Comparison of ENCODE assay signal across 8 cellular contexts in genomic region chr10:13717936-13718772, GRCh38.
A peak's percentile ranks its signal among the peaks of the same experiment; 100 is the strongest.
DNase-seq lines count a peak whose midpoint lies in the region; ATAC-seq and TF ChIP-seq lines count a peak whose summit lies in the region.

No MANE protein-coding gene starts in this region.

- no peaks in the 10 kb centered on the region for H3K9me3 ChIP-seq in CD4-positive, alpha-beta T cell (ENCODE audit: control insufficient read depth, low read length)

- CTCF ChIA-PET in CD4-positive, alpha-beta T cell (lab: Charles Lee): no interaction called here

- ATAC-seq in CD4-positive, alpha-beta T cell (ENCODE audit: poor library complexity): peak; percentile 89
- ATAC-seq in HG02588 (IDR thresholded peaks at IDR 0.05; ENCODE audit: unreplicated experiment) (peak; percentile 42), GM19467 (IDR thresholded peaks at IDR 0.05; ENCODE audit: unreplicated experiment) (no peak)

- H3K27ac Mint-ChIP-seq in CD4-positive, alpha-beta T cell: no peak overlapping the region

- no peaks in the 10 kb centered on the region for H3K36me3 Mint-ChIP-seq in CD4-positive, alpha-beta T cell (ENCODE audit: low read depth)

- POLR2A ChIA-PET in CD4-positive, alpha-beta T cell (lab: Charles Lee): interaction anchor here (0.6 to 1.1 kb wide), 3 partner anchors 12 to 78 kb away, joined by 3 to 5 read pairs (median 3); no protein-coding TSS in a partner anchor

- no peaks in the 10 kb centered on the region for H3K27me3 Mint-ChIP-seq in CD4-positive, alpha-beta T cell

- H3K4me3 Mint-ChIP-seq in CD4-positive, alpha-beta T cell: peak overlapping the region; percentile 78

- no peak for TF ChIP-seq CTCF in CD4-positive, alpha-beta T cell (IDR thresholded peaks at IDR 0.05)

- intact Hi-C loops in CD4-positive, alpha-beta T cell (cut with DNase I, micrococcal nuclease): no loop called here

- no peak overlapping the region for H3K27ac ChIP-seq in CD4-positive, alpha-beta T cell (ENCODE audit: low read depth, low read length)

- H3K9me3 Mint-ChIP-seq in CD4-positive, alpha-beta T cell: no peaks in the 10 kb centered on the region

- no peaks in the 10 kb centered on the region for H3K27me3 ChIP-seq in CD4-positive, alpha-beta T cell (ENCODE audit: control insufficient read depth, insufficient read depth, low read length)

- H3K4me1 Mint-ChIP-seq in CD4-positive, alpha-beta T cell (ENCODE audit: low read depth): peaks cover 21% of the 10 kb centered on the region

- DNase-seq in CD4-positive, alpha-beta T cell: peak in 9 of 10 experiments; percentile 15 to 54 (median 30)
- DNase-seq in activated naive CD4-positive, alpha-beta T cell treated with anti-CD3 and anti-CD28 coated beads, Interleukin-2, amount 50 U/mL, for 16 hours: peak; percentile 29
- DNase-seq in globus pallidus (ENCODE audit: low spot score): peak; percentile 41
- DNase-seq in pons (ENCODE audit: low spot score): peak; percentile 41
- no peak for DNase-seq in NCI-H187 treated with DMSO at 0.1 percent for 48 hours (lab: John Stamatoyannopoulos, UW)

TF ChIP-seq in PFSK-1, 5 proteins besides CTCF, POLR2A, EP300 and RAD21:
- TF ChIP-seq, protein P1, sequence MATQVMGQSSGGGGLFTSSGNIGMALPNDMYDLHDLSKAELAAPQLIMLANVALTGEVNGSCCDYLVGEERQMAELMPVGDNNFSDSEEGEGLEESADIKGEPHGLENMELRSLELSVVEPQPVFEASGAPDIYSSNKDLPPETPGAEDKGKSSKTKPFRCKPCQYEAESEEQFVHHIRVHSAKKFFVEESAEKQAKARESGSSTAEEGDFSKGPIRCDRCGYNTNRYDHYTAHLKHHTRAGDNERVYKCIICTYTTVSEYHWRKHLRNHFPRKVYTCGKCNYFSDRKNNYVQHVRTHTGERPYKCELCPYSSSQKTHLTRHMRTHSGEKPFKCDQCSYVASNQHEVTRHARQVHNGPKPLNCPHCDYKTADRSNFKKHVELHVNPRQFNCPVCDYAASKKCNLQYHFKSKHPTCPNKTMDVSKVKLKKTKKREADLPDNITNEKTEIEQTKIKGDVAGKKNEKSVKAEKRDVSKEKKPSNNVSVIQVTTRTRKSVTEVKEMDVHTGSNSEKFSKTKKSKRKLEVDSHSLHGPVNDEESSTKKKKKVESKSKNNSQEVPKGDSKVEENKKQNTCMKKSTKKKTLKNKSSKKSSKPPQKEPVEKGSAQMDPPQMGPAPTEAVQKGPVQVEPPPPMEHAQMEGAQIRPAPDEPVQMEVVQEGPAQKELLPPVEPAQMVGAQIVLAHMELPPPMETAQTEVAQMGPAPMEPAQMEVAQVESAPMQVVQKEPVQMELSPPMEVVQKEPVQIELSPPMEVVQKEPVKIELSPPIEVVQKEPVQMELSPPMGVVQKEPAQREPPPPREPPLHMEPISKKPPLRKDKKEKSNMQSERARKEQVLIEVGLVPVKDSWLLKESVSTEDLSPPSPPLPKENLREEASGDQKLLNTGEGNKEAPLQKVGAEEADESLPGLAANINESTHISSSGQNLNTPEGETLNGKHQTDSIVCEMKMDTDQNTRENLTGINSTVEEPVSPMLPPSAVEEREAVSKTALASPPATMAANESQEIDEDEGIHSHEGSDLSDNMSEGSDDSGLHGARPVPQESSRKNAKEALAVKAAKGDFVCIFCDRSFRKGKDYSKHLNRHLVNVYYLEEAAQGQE (IDR thresholded peaks at IDR 0.05; ENCODE audit: insufficient read depth in 1 of 2, low read depth in 2 of 2, low read length in 2 of 2): no peak
- TF ChIP-seq FOXP2 (optimal IDR thresholded peaks at IDR 0.05; ENCODE audit: borderline replicate concordance, extremely low read depth, extremely low read length, insufficient read depth) (peak; percentile 45), POLR2AphosphoS5 (IDR thresholded peaks at IDR 0.05; ENCODE audit: low read depth, low read length) (no peak)
